ENCODE assay signal across 9 cellular contexts in genomic region chr12:74641262-74641661, GRCh38.
"Had no signal": no experiment of that assay in that cellular context is flagged by ENCODE, and none has a peak within 500 bp of the region (broad histone marks: within the 10 kb centered on the region; RNA-seq: fewer than 3 reads in every experiment).

No MANE protein-coding gene starts in this region.

- ATAC-seq: GM23338, K562 had no signal

- H3K4me3 ChIP-seq: GM23338, K562 had no signal

- FAIRE-seq: H1, H54, HTR-8/SVneo, K562 had no signal

- DNase-seq: H9, HCEC 1CT, HFFc6, IMR-90 had no signal

- H2AFZ ChIP-seq: GM23338 had no signal

- H3K4me2 ChIP-seq: GM23338 had no signal
